Comparison of ENCODE assay signal across 8 cellular contexts in the genomic region with DNA sequence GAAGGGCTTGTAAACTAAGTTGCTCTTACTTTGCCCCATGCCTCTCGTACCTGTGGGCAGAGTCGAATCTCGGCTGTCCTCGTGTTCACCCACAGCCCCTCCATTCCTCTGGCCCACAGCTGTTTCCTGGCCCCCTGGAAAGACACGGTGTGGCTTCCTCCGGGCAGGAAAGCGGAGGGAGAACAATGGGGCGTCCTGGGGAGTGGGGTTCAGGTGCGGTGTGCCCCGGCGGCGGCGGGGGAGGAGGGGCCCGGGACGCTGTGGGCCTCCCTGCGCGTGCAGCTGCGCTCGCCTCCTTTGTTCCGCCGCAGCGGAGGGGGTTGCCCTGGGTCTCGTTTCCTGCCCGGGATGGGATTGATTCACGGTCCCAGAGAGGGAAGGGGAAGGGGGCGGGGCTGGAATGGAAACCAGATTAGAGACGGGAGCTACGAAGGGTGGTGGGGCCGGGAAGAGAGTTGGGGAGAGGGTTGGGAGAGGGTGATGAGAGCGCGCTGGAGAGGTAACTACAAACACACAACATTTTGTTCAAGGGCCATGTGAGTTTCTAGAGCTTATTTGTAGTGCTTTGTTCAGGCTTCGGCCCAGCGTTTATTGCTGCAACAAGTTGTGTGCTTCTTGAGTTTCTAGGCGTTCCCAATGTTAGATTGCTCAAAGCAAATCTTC. TPM values are rescaled to one million over a fixed set of nuclear protein-coding genes. Genes with fewer than 3 reads are reported as not detected.
DNase-seq lines count a peak whose midpoint lies in the region; ATAC-seq and TF ChIP-seq lines count a peak whose summit lies in the region.

No MANE protein-coding gene starts in this region.

- no peak for TF ChIP-seq CTCF in VCaP (conservative IDR thresholded peaks at IDR 0.05)

- no peaks in the 10 kb centered on the region for H3K27me3 ChIP-seq in ectodermal cell (ENCODE audit: control insufficient read depth, insufficient read depth, low read length, poor library complexity, severe bottlenecking)

- DNase-seq in activated CD4-positive, alpha-beta T cell treated with anti-CD3 and anti-CD28 coated beads for 24 hours (ENCODE audit: low read depth in 2 of 2), result peak; percentile 7 to 22
- DNase-seq in activated CD4-positive, alpha-beta T cell treated with anti-CD3 and anti-CD28 coated beads for 1 hour, result no peak
- DNase-seq in Kasumi-1 (lab: John Stamatoyannopoulos, UW) (peak; percentile 39 to 78), lung microvascular endothelial cell (ENCODE audit: low read depth in 2 of 2) (peak; percentile 48 to 84), NK-92 (lab: John Stamatoyannopoulos, UW; ENCODE audit: unreplicated experiment) (no peak)
- peak; percentile 62 for DNase-seq in stimulated activated naive CD8-positive, alpha-beta T cell treated with anti-CD3 and anti-CD28 coated beads, Interleukin-15, Interleukin-2, amounts not matched to agents 100 U/mL and 50 U/mL, for 24 hours

- peak; percentile 21 for ATAC-seq in stimulated activated naive CD8-positive, alpha-beta T cell treated with anti-CD3 and anti-CD28 coated beads, Interleukin-15, Interleukin-2, amounts not matched to agents 100 U/mL and 50 U/mL, for 24 hours

- H3K9me3 ChIP-seq in ectodermal cell (ENCODE audit: control insufficient read depth, low read length), result no peaks in the 10 kb centered on the region

- no peaks in the 10 kb centered on the region for H3K36me3 ChIP-seq in ectodermal cell (ENCODE audit: control insufficient read depth, insufficient read depth, low read length)

- 1% methylated on average over 33 to 34 of the region's 34 CpGs for WGBS in ectodermal cell, 2 experiments

- peaks cover 23% of the 10 kb centered on the region for H3K4me1 ChIP-seq in ectodermal cell (ENCODE audit: control insufficient read depth, insufficient read depth, low read length)

- H3K27ac ChIP-seq in VCaP, result peak overlapping the region; percentile 84
- peak overlapping the region; percentile 98 for H3K27ac ChIP-seq in ectodermal cell (ENCODE audit: insufficient read depth, low read depth, low read length, poor library complexity, severe bottlenecking)

- peak overlapping the region; percentile 84 for H3K4me3 ChIP-seq in ectodermal cell (ENCODE audit: insufficient read depth, low read depth, low read length)

RNA-seq across cellular contexts. Expression of a gene that starts 0.8 kb away (rescaled TPM):
- polyA plus RNA-seq in ectodermal cell (2013, experiment 1 of 4), result 79.2 TPM
- polyA plus RNA-seq in ectodermal cell (2013, experiment 2 of 4), result 84.0 TPM
- 49.6 TPM for polyA plus RNA-seq in ectodermal cell (2013, experiment 3 of 4)
- 58.6 TPM for polyA plus RNA-seq in ectodermal cell (2013, experiment 4 of 4)
- 78.2 and 97.4 TPM in 2 replicates for total RNA-seq in lung microvascular endothelial cell

Comparison
In these comparisons a context has a peak if more than half of its experiments do, and no peak if none do; other contexts are left out.
1. DNase-seq: peak in activated CD4-positive, alpha-beta T cell treated with anti-CD3 and anti-CD28 coated beads for 24 hours (2 of 2), Kasumi-1 (2 of 2), lung microvascular endothelial cell (2 of 2) and stimulated activated naive CD8-positive, alpha-beta T cell treated with anti-CD3 and anti-CD28 coated beads, Interleukin-15, Interleukin-2, amounts not matched to agents 100 U/mL and 50 U/mL, for 24 hours (single experiment); none in activated CD4-positive, alpha-beta T cell treated with anti-CD3 and anti-CD28 coated beads for 1 hour (single experiment) and NK-92 (single experiment).